Comparison of ENCODE assay signal across 1 cellular context in the genomic region with DNA sequence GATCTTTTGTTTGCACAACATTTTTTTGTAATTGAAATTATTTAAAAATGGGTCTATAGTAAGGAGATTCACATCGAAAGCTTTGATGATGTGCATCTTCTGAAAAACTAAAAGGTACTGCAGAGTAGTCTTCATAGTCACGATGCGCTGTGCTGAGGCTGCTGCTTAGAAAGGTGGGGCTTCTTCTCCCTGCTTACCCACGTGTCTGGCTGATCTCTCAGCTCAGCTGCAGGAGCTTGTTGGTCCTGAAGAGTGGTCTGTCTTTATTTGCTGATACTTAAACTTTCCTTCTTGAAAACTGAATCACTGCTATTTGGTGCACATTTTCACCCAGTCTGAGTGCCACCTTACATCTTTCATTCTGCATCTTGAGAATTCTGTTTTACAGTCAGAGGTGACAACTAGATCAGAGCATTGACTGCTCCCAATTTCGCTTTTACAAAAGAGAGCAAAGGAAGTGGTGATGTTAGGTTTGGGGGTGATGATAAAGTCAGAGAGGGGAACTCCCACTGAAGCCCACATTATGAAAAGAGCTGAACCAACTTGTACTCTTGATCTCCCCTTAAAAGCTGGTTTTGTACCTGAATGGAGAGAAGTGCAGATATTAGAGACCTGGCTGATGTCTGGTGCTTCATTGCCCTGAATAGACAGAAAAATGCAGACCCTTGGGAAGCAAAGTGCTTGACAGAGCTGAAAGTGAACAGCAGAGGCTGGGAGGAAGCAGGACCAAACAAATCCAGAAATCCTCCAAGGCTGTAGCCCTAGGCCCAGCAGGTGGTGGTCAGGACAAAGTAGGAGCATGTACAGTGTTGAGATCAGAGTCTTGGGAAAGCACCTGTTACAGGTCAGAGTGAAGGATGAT.
TF ChIP-seq lines count a peak whose summit lies in the region.

No MANE protein-coding gene starts in this region.

TF ChIP-seq in GM12878, 131 proteins besides CTCF, POLR2A, EP300 and RAD21 (continued from another document and continues in another):
- TF ChIP-seq ZBED1 (IDR thresholded peaks at IDR 0.05; ENCODE audit: borderline replicate concordance) = 0 out of 2 replicates have a peak, but pooled peaks have one; percentile 13
- TF ChIP-seq, protein P1, sequence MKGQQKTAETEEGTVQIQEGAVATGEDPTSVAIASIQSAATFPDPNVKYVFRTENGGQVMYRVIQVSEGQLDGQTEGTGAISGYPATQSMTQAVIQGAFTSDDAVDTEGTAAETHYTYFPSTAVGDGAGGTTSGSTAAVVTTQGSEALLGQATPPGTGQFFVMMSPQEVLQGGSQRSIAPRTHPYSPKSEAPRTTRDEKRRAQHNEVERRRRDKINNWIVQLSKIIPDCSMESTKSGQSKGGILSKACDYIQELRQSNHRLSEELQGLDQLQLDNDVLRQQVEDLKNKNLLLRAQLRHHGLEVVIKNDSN (IDR thresholded peaks at IDR 0.05; ENCODE audit: borderline replicate concordance, extremely low read length, insufficient read depth, low read depth, low read length) = no peak
- TF ChIP-seq, protein P2, sequence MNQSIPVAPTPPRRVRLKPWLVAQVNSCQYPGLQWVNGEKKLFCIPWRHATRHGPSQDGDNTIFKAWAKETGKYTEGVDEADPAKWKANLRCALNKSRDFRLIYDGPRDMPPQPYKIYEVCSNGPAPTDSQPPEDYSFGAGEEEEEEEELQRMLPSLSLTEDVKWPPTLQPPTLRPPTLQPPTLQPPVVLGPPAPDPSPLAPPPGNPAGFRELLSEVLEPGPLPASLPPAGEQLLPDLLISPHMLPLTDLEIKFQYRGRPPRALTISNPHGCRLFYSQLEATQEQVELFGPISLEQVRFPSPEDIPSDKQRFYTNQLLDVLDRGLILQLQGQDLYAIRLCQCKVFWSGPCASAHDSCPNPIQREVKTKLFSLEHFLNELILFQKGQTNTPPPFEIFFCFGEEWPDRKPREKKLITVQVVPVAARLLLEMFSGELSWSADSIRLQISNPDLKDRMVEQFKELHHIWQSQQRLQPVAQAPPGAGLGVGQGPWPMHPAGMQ (IDR thresholded peaks at IDR 0.05; ENCODE audit: borderline replicate concordance) = no peak
- TF ChIP-seq HCFC1 (IDR thresholded peaks at IDR 0.05; ENCODE audit: low read length) = no peak
- no peak for TF ChIP-seq MYC (IDR thresholded peaks at IDR 0.05; ENCODE audit: insufficient read depth, insufficient read length, insufficient replicate concordance, low read length, severe bottlenecking)
- no peak for TF ChIP-seq SMAD5 (IDR thresholded peaks at IDR 0.05; ENCODE audit: low read depth)
- TF ChIP-seq EZH2 (IDR thresholded peaks at IDR 0.05; ENCODE audit: borderline replicate concordance, control insufficient read depth, low read depth, low read length) = no peak
- no peak for TF ChIP-seq ASH2L (IDR thresholded peaks at IDR 0.05; ENCODE audit: borderline replicate concordance, low read depth)
- no peak for TF ChIP-seq CEBPB (IDR thresholded peaks at IDR 0.05; ENCODE audit: borderline replicate concordance in 1 of 2, low read depth in 2 of 2, low read length in 2 of 2)
- no peak for TF ChIP-seq TCF12 (IDR thresholded peaks at IDR 0.05; ENCODE audit: low read depth, low read length)
- TF ChIP-seq, protein P3, sequence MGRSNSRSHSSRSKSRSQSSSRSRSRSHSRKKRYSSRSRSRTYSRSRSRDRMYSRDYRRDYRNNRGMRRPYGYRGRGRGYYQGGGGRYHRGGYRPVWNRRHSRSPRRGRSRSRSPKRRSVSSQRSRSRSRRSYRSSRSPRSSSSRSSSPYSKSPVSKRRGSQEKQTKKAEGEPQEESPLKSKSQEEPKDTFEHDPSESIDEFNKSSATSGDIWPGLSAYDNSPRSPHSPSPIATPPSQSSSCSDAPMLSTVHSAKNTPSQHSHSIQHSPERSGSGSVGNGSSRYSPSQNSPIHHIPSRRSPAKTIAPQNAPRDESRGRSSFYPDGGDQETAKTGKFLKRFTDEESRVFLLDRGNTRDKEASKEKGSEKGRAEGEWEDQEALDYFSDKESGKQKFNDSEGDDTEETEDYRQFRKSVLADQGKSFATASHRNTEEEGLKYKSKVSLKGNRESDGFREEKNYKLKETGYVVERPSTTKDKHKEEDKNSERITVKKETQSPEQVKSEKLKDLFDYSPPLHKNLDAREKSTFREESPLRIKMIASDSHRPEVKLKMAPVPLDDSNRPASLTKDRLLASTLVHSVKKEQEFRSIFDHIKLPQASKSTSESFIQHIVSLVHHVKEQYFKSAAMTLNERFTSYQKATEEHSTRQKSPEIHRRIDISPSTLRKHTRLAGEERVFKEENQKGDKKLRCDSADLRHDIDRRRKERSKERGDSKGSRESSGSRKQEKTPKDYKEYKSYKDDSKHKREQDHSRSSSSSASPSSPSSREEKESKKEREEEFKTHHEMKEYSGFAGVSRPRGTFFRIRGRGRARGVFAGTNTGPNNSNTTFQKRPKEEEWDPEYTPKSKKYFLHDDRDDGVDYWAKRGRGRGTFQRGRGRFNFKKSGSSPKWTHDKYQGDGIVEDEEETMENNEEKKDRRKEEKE (IDR thresholded peaks at IDR 0.05) = no peak
- peak; percentile 13; the same call in 1 of the 2 replicates for TF ChIP-seq FOXM1 (IDR thresholded peaks at IDR 0.05; ENCODE audit: low read depth, low read length)
- TF ChIP-seq WRNIP1 (IDR thresholded peaks at IDR 0.05; ENCODE audit: borderline replicate concordance, low read depth, low read length) = no peak; the same call in 1 of the 2 replicates
- TF ChIP-seq, protein P4, sequence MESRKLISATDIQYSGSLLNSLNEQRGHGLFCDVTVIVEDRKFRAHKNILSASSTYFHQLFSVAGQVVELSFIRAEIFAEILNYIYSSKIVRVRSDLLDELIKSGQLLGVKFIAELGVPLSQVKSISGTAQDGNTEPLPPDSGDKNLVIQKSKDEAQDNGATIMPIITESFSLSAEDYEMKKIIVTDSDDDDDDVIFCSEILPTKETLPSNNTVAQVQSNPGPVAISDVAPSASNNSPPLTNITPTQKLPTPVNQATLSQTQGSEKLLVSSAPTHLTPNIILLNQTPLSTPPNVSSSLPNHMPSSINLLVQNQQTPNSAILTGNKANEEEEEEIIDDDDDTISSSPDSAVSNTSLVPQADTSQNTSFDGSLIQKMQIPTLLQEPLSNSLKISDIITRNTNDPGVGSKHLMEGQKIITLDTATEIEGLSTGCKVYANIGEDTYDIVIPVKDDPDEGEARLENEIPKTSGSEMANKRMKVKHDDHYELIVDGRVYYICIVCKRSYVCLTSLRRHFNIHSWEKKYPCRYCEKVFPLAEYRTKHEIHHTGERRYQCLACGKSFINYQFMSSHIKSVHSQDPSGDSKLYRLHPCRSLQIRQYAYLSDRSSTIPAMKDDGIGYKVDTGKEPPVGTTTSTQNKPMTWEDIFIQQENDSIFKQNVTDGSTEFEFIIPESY (IDR thresholded peaks at IDR 0.05) = no peak
- TF ChIP-seq, protein P5, sequence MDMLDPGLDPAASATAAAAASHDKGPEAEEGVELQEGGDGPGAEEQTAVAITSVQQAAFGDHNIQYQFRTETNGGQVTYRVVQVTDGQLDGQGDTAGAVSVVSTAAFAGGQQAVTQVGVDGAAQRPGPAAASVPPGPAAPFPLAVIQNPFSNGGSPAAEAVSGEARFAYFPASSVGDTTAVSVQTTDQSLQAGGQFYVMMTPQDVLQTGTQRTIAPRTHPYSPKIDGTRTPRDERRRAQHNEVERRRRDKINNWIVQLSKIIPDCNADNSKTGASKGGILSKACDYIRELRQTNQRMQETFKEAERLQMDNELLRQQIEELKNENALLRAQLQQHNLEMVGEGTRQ (IDR thresholded peaks at IDR 0.05; ENCODE audit: borderline replicate concordance, low read depth, low read length) = no peak; the same call in 1 of the 2 replicates
- no peak for TF ChIP-seq JUND (IDR thresholded peaks at IDR 0.05; ENCODE audit: low read depth, low read length)
- no peak for TF ChIP-seq FOS (IDR thresholded peaks at IDR 0.05; ENCODE audit: borderline replicate concordance, extremely low read depth, insufficient read length)
- no peak for TF ChIP-seq BACH1 (IDR thresholded peaks at IDR 0.05; ENCODE audit: borderline replicate concordance)
- TF ChIP-seq RAD51 (IDR thresholded peaks at IDR 0.05) = peak; percentile 76
- TF ChIP-seq SMC3 (IDR thresholded peaks at IDR 0.05; ENCODE audit: borderline replicate concordance, low read length) = no peak
- no peak for TF ChIP-seq POU2F2 (IDR thresholded peaks at IDR 0.05; ENCODE audit: borderline replicate concordance, low read depth, low read length)
- TF ChIP-seq, protein P6, sequence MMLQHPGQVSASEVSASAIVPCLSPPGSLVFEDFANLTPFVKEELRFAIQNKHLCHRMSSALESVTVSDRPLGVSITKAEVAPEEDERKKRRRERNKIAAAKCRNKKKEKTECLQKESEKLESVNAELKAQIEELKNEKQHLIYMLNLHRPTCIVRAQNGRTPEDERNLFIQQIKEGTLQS (IDR thresholded peaks at IDR 0.05; ENCODE audit: borderline replicate concordance, extremely low read depth, low read depth, low read length) = no peak
- TF ChIP-seq, protein P7, sequence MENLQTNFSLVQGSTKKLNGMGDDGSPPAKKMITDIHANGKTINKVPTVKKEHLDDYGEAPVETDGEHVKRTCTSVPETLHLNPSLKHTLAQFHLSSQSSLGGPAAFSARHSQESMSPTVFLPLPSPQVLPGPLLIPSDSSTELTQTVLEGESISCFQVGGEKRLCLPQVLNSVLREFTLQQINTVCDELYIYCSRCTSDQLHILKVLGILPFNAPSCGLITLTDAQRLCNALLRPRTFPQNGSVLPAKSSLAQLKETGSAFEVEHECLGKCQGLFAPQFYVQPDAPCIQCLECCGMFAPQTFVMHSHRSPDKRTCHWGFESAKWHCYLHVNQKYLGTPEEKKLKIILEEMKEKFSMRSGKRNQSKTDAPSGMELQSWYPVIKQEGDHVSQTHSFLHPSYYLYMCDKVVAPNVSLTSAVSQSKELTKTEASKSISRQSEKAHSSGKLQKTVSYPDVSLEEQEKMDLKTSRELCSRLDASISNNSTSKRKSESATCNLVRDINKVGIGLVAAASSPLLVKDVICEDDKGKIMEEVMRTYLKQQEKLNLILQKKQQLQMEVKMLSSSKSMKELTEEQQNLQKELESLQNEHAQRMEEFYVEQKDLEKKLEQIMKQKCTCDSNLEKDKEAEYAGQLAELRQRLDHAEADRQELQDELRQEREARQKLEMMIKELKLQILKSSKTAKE (IDR thresholded peaks at IDR 0.05; ENCODE audit: low read depth, poor library complexity, severe bottlenecking) = peak; percentile 58
- TF ChIP-seq CHD2 (IDR thresholded peaks at IDR 0.05; ENCODE audit: borderline replicate concordance, low read depth, low read length) = 0 out of 2 replicates have a peak, but pooled peaks have one; percentile 4
- no peak for TF ChIP-seq CREB1 (IDR thresholded peaks at IDR 0.05; ENCODE audit: low read depth)
- TF ChIP-seq EGR1 (IDR thresholded peaks at IDR 0.05; ENCODE audit: borderline replicate concordance in 1 of 2, low read depth in 2 of 2, low read length in 2 of 2) = no peak
- no peak for TF ChIP-seq POLR2AphosphoS2 (IDR thresholded peaks at IDR 0.05; ENCODE audit: low read depth, low read length)
- no peak for TF ChIP-seq ZZZ3 (IDR thresholded peaks at IDR 0.05; ENCODE audit: control insufficient read depth, insufficient read length, low read depth)
- TF ChIP-seq, protein P8, sequence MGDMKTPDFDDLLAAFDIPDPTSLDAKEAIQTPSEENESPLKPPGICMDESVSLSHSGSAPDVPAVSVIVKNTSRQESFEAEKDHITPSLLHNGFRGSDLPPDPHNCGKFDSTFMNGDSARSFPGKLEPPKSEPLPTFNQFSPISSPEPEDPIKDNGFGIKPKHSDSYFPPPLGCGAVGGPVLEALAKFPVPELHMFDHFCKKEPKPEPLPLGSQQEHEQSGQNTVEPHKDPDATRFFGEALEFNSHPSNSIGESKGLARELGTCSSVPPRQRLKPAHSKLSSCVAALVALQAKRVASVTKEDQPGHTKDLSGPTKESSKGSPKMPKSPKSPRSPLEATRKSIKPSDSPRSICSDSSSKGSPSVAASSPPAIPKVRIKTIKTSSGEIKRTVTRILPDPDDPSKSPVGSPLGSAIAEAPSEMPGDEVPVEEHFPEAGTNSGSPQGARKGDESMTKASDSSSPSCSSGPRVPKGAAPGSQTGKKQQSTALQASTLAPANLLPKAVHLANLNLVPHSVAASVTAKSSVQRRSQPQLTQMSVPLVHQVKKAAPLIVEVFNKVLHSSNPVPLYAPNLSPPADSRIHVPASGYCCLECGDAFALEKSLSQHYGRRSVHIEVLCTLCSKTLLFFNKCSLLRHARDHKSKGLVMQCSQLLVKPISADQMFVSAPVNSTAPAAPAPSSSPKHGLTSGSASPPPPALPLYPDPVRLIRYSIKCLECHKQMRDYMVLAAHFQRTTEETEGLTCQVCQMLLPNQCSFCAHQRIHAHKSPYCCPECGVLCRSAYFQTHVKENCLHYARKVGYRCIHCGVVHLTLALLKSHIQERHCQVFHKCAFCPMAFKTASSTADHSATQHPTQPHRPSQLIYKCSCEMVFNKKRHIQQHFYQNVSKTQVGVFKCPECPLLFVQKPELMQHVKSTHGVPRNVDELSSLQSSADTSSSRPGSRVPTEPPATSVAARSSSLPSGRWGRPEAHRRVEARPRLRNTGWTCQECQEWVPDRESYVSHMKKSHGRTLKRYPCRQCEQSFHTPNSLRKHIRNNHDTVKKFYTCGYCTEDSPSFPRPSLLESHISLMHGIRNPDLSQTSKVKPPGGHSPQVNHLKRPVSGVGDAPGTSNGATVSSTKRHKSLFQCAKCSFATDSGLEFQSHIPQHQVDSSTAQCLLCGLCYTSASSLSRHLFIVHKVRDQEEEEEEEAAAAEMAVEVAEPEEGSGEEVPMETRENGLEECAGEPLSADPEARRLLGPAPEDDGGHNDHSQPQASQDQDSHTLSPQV (IDR thresholded peaks at IDR 0.05) = no peak
- peak; percentile 58 to 59; a peak in 2 of 4 replicates for TF ChIP-seq IKZF2 (IDR thresholded peaks at IDR 0.05)
- no peak for TF ChIP-seq BCL11A (IDR thresholded peaks at IDR 0.05; ENCODE audit: low read depth, low read length)
- no peak for TF ChIP-seq NR2C1 (IDR thresholded peaks at IDR 0.05)
- TF ChIP-seq, protein P9, sequence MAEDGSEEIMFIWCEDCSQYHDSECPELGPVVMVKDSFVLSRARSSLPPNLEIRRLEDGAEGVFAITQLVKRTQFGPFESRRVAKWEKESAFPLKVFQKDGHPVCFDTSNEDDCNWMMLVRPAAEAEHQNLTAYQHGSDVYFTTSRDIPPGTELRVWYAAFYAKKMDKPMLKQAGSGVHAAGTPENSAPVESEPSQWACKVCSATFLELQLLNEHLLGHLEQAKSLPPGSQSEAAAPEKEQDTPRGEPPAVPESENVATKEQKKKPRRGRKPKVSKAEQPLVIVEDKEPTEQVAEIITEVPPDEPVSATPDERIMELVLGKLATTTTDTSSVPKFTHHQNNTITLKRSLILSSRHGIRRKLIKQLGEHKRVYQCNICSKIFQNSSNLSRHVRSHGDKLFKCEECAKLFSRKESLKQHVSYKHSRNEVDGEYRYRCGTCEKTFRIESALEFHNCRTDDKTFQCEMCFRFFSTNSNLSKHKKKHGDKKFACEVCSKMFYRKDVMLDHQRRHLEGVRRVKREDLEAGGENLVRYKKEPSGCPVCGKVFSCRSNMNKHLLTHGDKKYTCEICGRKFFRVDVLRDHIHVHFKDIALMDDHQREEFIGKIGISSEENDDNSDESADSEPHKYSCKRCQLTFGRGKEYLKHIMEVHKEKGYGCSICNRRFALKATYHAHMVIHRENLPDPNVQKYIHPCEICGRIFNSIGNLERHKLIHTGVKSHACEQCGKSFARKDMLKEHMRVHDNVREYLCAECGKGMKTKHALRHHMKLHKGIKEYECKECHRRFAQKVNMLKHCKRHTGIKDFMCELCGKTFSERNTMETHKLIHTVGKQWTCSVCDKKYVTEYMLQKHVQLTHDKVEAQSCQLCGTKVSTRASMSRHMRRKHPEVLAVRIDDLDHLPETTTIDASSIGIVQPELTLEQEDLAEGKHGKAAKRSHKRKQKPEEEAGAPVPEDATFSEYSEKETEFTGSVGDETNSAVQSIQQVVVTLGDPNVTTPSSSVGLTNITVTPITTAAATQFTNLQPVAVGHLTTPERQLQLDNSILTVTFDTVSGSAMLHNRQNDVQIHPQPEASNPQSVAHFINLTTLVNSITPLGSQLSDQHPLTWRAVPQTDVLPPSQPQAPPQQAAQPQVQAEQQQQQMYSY (CRISPR knock-in tag; IDR thresholded peaks at IDR 0.05) = no peak
- peak; percentile 57; the same call in 1 of the 2 replicates for TF ChIP-seq MXI1 (IDR thresholded peaks at IDR 0.05; ENCODE audit: low read depth, low read length)
- no peak for TF ChIP-seq TCF7 (IDR thresholded peaks at IDR 0.05; ENCODE audit: borderline replicate concordance)
